Comparison of ENCODE assay signal across 1 cellular context in the genomic region with DNA sequence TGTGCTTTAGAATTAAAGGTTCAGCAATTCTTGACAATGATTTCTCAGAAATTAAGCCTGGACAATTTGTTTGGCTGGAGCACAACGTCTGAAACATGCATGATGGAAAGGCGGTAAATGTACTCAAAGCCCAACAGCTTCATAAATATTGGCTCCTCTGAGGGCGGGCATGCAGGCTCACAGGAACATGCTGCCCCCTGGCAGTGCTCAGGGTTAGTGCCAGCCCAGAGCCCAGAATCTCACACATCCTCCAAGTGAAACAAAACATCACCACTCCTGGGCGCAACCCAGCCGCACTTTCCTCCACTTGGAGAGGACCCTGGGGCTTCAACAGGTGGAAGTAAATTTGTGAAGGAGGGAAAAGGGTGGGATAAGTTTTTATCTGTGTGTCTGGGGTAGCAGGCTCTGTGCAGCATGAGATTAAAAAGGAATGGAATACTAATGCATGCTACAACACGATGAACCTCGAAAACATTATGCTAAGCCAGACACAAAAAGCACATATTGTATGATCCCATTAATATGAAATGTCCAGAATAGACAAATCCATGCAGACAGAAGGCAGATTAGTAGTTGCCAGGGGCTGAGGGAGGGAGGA.
TF ChIP-seq lines count a peak whose summit lies in the region.

No MANE protein-coding gene starts in this region.

TF ChIP-seq in WTC11, 78 proteins besides CTCF, POLR2A, EP300 and RAD21 (continued from another document):
- TF ChIP-seq, protein P1, sequence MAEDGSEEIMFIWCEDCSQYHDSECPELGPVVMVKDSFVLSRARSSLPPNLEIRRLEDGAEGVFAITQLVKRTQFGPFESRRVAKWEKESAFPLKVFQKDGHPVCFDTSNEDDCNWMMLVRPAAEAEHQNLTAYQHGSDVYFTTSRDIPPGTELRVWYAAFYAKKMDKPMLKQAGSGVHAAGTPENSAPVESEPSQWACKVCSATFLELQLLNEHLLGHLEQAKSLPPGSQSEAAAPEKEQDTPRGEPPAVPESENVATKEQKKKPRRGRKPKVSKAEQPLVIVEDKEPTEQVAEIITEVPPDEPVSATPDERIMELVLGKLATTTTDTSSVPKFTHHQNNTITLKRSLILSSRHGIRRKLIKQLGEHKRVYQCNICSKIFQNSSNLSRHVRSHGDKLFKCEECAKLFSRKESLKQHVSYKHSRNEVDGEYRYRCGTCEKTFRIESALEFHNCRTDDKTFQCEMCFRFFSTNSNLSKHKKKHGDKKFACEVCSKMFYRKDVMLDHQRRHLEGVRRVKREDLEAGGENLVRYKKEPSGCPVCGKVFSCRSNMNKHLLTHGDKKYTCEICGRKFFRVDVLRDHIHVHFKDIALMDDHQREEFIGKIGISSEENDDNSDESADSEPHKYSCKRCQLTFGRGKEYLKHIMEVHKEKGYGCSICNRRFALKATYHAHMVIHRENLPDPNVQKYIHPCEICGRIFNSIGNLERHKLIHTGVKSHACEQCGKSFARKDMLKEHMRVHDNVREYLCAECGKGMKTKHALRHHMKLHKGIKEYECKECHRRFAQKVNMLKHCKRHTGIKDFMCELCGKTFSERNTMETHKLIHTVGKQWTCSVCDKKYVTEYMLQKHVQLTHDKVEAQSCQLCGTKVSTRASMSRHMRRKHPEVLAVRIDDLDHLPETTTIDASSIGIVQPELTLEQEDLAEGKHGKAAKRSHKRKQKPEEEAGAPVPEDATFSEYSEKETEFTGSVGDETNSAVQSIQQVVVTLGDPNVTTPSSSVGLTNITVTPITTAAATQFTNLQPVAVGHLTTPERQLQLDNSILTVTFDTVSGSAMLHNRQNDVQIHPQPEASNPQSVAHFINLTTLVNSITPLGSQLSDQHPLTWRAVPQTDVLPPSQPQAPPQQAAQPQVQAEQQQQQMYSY (CRISPR knock-in tag; IDR thresholded peaks at IDR 0.05): no peak
- TF ChIP-seq, protein P2, sequence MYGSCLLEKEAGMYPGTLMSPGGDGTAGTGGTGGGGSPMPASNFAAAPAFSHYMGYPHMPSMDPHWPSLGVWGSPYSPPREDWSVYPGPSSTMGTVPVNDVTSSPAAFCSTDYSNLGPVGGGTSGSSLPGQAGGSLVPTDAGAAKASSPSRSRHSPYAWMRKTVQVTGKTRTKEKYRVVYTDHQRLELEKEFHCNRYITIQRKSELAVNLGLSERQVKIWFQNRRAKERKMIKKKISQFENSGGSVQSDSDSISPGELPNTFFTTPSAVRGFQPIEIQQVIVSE (CRISPR knock-in tag; IDR thresholded peaks at IDR 0.05; ENCODE audit: borderline replicate concordance): no peak
- TF ChIP-seq NFE2L1 (CRISPR knock-in tag; IDR thresholded peaks at IDR 0.05) (no peak), FOXK1 (CRISPR knock-in tag; IDR thresholded peaks at IDR 0.05) (no peak), ELF4 (CRISPR knock-in tag; IDR thresholded peaks at IDR 0.05; ENCODE audit: low read depth) (no peak), FOXJ3 (CRISPR knock-in tag; IDR thresholded peaks at IDR 0.05; ENCODE audit: borderline replicate concordance) (no peak), ZNF138 (CRISPR knock-in tag; conservative IDR thresholded peaks at IDR 0.05) (no peak), ZNF423 (CRISPR knock-in tag; IDR thresholded peaks at IDR 0.05) (no peak), ZNF121 (CRISPR knock-in tag; IDR thresholded peaks at IDR 0.05) (no peak), TCF7 (CRISPR knock-in tag; IDR thresholded peaks at IDR 0.05; ENCODE audit: low read depth) (no peak), ETV6 (CRISPR knock-in tag; IDR thresholded peaks at IDR 0.05) (no peak), HMGA2 (CRISPR knock-in tag; IDR thresholded peaks at IDR 0.05) (no peak), RELA (CRISPR knock-in tag; IDR thresholded peaks at IDR 0.05; ENCODE audit: borderline replicate concordance) (no peak), GRHL2 (CRISPR knock-in tag; IDR thresholded peaks at IDR 0.05; ENCODE audit: insufficient replicate concordance, severe bottlenecking) (no peak), ESRRA (CRISPR knock-in tag; IDR thresholded peaks at IDR 0.05; ENCODE audit: borderline replicate concordance) (no peak), GABPB1 (CRISPR knock-in tag; IDR thresholded peaks at IDR 0.05) (no peak)
- TF ChIP-seq, protein P3, sequence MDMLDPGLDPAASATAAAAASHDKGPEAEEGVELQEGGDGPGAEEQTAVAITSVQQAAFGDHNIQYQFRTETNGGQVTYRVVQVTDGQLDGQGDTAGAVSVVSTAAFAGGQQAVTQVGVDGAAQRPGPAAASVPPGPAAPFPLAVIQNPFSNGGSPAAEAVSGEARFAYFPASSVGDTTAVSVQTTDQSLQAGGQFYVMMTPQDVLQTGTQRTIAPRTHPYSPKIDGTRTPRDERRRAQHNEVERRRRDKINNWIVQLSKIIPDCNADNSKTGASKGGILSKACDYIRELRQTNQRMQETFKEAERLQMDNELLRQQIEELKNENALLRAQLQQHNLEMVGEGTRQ (CRISPR knock-in tag; IDR thresholded peaks at IDR 0.05): no peak
- TF ChIP-seq, protein P4, sequence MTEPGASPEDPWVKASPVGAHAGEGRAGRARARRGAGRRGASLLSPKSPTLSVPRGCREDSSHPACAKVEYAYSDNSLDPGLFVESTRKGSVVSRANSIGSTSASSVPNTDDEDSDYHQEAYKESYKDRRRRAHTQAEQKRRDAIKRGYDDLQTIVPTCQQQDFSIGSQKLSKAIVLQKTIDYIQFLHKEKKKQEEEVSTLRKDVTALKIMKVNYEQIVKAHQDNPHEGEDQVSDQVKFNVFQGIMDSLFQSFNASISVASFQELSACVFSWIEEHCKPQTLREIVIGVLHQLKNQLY (CRISPR knock-in tag; IDR thresholded peaks at IDR 0.05): no peak
- TF ChIP-seq, protein P5, sequence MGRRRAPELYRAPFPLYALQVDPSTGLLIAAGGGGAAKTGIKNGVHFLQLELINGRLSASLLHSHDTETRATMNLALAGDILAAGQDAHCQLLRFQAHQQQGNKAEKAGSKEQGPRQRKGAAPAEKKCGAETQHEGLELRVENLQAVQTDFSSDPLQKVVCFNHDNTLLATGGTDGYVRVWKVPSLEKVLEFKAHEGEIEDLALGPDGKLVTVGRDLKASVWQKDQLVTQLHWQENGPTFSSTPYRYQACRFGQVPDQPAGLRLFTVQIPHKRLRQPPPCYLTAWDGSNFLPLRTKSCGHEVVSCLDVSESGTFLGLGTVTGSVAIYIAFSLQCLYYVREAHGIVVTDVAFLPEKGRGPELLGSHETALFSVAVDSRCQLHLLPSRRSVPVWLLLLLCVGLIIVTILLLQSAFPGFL (CRISPR knock-in tag; IDR thresholded peaks at IDR 0.05; ENCODE audit: borderline replicate concordance): no peak
